ENCODE assay signal across 27 cellular contexts in genomic region chr1:207245124-207245523, GRCh38.
"Had no signal": no experiment of that assay in that cellular context is flagged by ENCODE, and none has a peak within 500 bp of the region (broad histone marks: within the 10 kb centered on the region; RNA-seq: fewer than 3 reads in every experiment).

No MANE protein-coding gene starts in this region.

- H3K9me3 ChIP-seq: gastrocnemius medialis, lower lobe of right lung, ovary, psoas muscle, sigmoid colon, spleen, testis, tibial artery, upper lobe of left lung had no signal

- H3K27ac ChIP-seq: epithelial cell of prostate, gastrocnemius medialis, hepatocyte, lower lobe of right lung, psoas muscle, sigmoid colon, spleen, testis, tibial artery, upper lobe of left lung had no signal

- DNase-seq: cortex of kidney; effector memory CD8-positive, alpha-beta T cell; foreskin fibroblast; gastrocnemius medialis; head of caudate nucleus; immature natural killer cell; islet precursor cell; left ventricle myocardium superior; lower lobe of right lung; natural killer cell; occipital lobe; ovary; posterior cingulate gyrus; psoas muscle; right cardiac atrium; sigmoid colon; spleen; stimulated activated CD4-positive, alpha-beta T cell treated with anti-CD3 and anti-CD28 coated beads, Interleukin-4, amount 100 ng/mL, for 4 hours; stimulated activated naive CD8-positive, alpha-beta T cell treated with anti-CD3 and anti-CD28 coated beads, Interleukin-15, Interleukin-2, amounts not matched to agents 100 U/mL and 50 U/mL, for 24 hours; substantia nigra; testis; tibial artery; upper lobe of left lung had no signal

- FAIRE-seq: endometrium, urothelium cell line had no signal

- H3K27me3 ChIP-seq: gastrocnemius medialis, hepatocyte, ovary, sigmoid colon, spleen, testis, tibial artery, upper lobe of left lung had no signal

- H3K4me2 ChIP-seq: hepatocyte had no signal

- H3K4me1 ChIP-seq: gastrocnemius medialis, psoas muscle, sigmoid colon, testis, tibial artery had no signal

- H3K36me3 ChIP-seq: gastrocnemius medialis, lower lobe of right lung, ovary, sigmoid colon, spleen, tibial artery, upper lobe of left lung had no signal

- H3K4me3 ChIP-seq: gastrocnemius medialis, hepatocyte, lower lobe of right lung, ovary, psoas muscle, sigmoid colon, spleen, testis, tibial artery, upper lobe of left lung had no signal

- H2AFZ ChIP-seq: hepatocyte had no signal

- H3K79me2 ChIP-seq: hepatocyte had no signal
